In the genomic region with DNA sequence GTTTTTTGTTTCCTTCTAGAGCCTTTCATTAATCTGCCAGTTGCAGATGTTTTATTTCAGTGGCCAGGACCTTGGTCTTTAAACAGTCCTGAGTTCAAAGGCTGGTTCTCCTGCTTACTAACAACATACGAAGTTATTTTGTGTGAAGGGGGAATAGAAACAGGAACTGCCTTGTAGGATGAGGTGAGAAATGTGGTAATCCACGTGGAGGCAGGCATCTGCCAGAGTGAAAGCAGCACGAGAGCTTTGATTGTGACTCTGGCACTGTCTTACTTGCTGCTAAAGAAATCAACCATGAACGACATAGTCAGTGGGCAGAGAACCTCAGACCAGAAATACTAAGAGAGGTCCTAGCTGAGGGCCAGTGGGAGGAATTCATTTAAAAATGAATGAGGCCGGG, we compare ENCODE assay signal across 9 cellular contexts. TPM values are rescaled to one million over a fixed set of nuclear protein-coding genes. Genes with fewer than 3 reads are reported as not detected.
DNase-seq lines count a peak whose midpoint lies in the region; ATAC-seq and TF ChIP-seq lines count a peak whose summit lies in the region.
"Had no signal": no experiment of that assay in that cellular context is flagged by ENCODE, and none has a peak within 500 bp of the region (broad histone marks: within the 10 kb centered on the region; RNA-seq: fewer than 3 reads in every experiment).

No MANE protein-coding gene starts in this region.

- H3K79me2 ChIP-seq in smooth muscle cell (ENCODE audit: low read depth) = no peaks in the 10 kb centered on the region

- H3K4me1 ChIP-seq in spleen (peaks cover 30 to 88% (median 55%) of the 10 kb centered on the region in 6 donors), breast epithelium (no peaks in the 10 kb centered on the region), smooth muscle cell (ENCODE audit: low read depth) (no peaks in the 10 kb centered on the region)
- H3K4me1 ChIP-seq: A549 had no signal

- H3K9me3 ChIP-seq in spleen = no peaks in the 10 kb centered on the region
- no peaks in the 10 kb centered on the region for H3K9me3 ChIP-seq in breast epithelium
- H3K9me3 ChIP-seq in smooth muscle cell (replicated peaks; ENCODE audit: low read depth) = no peaks in the 10 kb centered on the region
- H3K9me3 ChIP-seq: A549 had no signal

- ATAC-seq in HG02884 (IDR thresholded peaks at IDR 0.05; ENCODE audit: unreplicated experiment) = peak; percentile 49
- ATAC-seq: A549 had no signal

- H3K4me2 ChIP-seq in smooth muscle cell = no peak overlapping the region
- H3K4me2 ChIP-seq: A549 had no signal

- TF ChIP-seq CTCF in spleen (IDR thresholded peaks at IDR 0.05 in 8 of 11, conservative IDR thresholded peaks at IDR 0.05 in 3 of 11) (no peak), breast epithelium (IDR thresholded peaks at IDR 0.05) (no peak), smooth muscle cell (IDR thresholded peaks at IDR 0.05; ENCODE audit: borderline replicate concordance, insufficient read depth, poor library complexity, severe bottlenecking) (no peak)

- H3K4me3 ChIP-seq in spleen (no peak overlapping the region), breast epithelium (no peak overlapping the region), smooth muscle cell (no peak overlapping the region)
- H3K4me3 ChIP-seq: A549 had no signal

- H3K36me3 ChIP-seq in spleen (peaks cover 3 to 100% (median 46%) of the 10 kb centered on the region in 6 donors), breast epithelium (no peaks in the 10 kb centered on the region), smooth muscle cell (ENCODE audit: low read depth) (no peaks in the 10 kb centered on the region)

- WGBS in spleen, 5 donors = 35 to 46% (median 41%) methylated on average over 5 of the region's 5 CpGs
- 72% methylated on average over 5 of the region's 5 CpGs for WGBS in smooth muscle cell (ENCODE audit: low lambda C conversion rate)

- DNase-seq in activated CD4-positive, alpha-beta T cell treated with anti-CD3 and anti-CD28 coated beads for 48 hours = peak; percentile 31
- no peak for DNase-seq in activated CD4-positive, alpha-beta T cell treated with anti-CD3 and anti-CD28 coated beads for 4 hours
- DNase-seq in OCI-M1 (lab: John Stamatoyannopoulos, UW) = peak; percentile 20
- DNase-seq in spleen = no peak
- DNase-seq in breast epithelium (ENCODE audit: low spot score in 2 of 2) = no peak
- no peak for DNase-seq in AG08395 (ENCODE audit: low spot score)
- no peak for DNase-seq in smooth muscle cell (lab: John Stamatoyannopoulos, UW; ENCODE audit: unreplicated experiment)

- intact Hi-C loops in spleen (cut with DNase I; ENCODE audit: low total_unique reads) (no loop called here), breast epithelium (cut with DNase I; ENCODE audit: low total_unique reads) (no loop called here)

- H2AFZ ChIP-seq in smooth muscle cell (ENCODE audit: low read depth) = no peak overlapping the region

- TF ChIP-seq POLR2A in spleen (IDR thresholded peaks at IDR 0.05) (no peak), breast epithelium (IDR thresholded peaks at IDR 0.05) (no peak)

- no peaks in the 10 kb centered on the region for H3F3A ChIP-seq in smooth muscle cell (ENCODE audit: low read depth)

- no peaks in the 10 kb centered on the region for H4K20me1 ChIP-seq in smooth muscle cell (ENCODE audit: low read depth)

- peak overlapping the region in 6 of 8 donors; percentile 13 to 90 (median 30) for H3K27ac ChIP-seq in spleen
- H3K27ac ChIP-seq in breast epithelium = no peak overlapping the region
- no peak overlapping the region for H3K27ac ChIP-seq in smooth muscle cell (ENCODE audit: low read depth)
- H3K27ac ChIP-seq: A549 had no signal

- no peaks in the 10 kb centered on the region for H3K27me3 ChIP-seq in spleen (replicated peaks in 1 of 7)
- H3K27me3 ChIP-seq in breast epithelium = no peaks in the 10 kb centered on the region
- no peaks in the 10 kb centered on the region for H3K27me3 ChIP-seq in smooth muscle cell (ENCODE audit: low read depth)

- no peak overlapping the region for H3K9ac ChIP-seq in smooth muscle cell (ENCODE audit: low read depth)

RNA-seq across cellular contexts. Expression of gene TMEM63A, which starts 30.4 kb away (rescaled TPM):
- 100 to 1,000 TPM in 5 of 7 donors, 10 to 100 TPM in 2; 93.9 to 143 (median 122) TPM for total RNA-seq in spleen
- 10 to 100 TPM; 15.0 to 47.4 (median 23.6) TPM for polyA plus RNA-seq in spleen
- 10 to 100 TPM; 69.6 to 88.0 (median 80.6) TPM for total RNA-seq in breast epithelium
- total RNA-seq in smooth muscle cell = 12.0 and 12.3 TPM in 2 replicates
- 10.9 and 17.9 TPM in 2 replicates for polyA plus RNA-seq in smooth muscle cell

RNA-seq across cellular contexts. Expression of gene LEFTY1, which starts 37.1 kb away (rescaled TPM):
- total RNA-seq in spleen = under 1 TPM in 4 of 7 donors, not detected in 3; 0.34 to 0.95 (median 0.48) TPM
- polyA plus RNA-seq in spleen = under 1 TPM; 0.06 to 0.09 (median 0.09) TPM
- total RNA-seq in breast epithelium = under 1 TPM in 1 of 3 donors, not detected in 2; 0.48 TPM
- total RNA-seq in smooth muscle cell = not detected in 2 replicates
- polyA plus RNA-seq in smooth muscle cell = 0.46 TPM in 1 of 2 replicates, not detected in the other

RNA-seq across cellular contexts. Expression of gene EPHX1, which starts 41.9 kb away (rescaled TPM):
- total RNA-seq in spleen (10 to 100 TPM; 30.1 to 92.8 (median 81.4) TPM), breast epithelium (100 to 1,000 TPM in 1 of 3 donors, 10 to 100 TPM in 2; 63.6 to 168 (median 67.3) TPM), smooth muscle cell (9.8 and 16.1 TPM in 2 replicates)
- polyA plus RNA-seq in spleen (10 to 100 TPM in 2 of 3 donors, 1 to 10 TPM in 1; 3.9 to 12.2 (median 10.7) TPM), smooth muscle cell (22.2 and 29.2 TPM in 2 replicates)

Comparison
In these comparisons a context has a peak if more than half of its experiments do, and no peak if none do; other contexts are left out.
1. DNase-seq: peak in activated CD4-positive, alpha-beta T cell treated with anti-CD3 and anti-CD28 coated beads for 48 hours (single experiment) and OCI-M1 (single experiment); none in activated CD4-positive, alpha-beta T cell treated with anti-CD3 and anti-CD28 coated beads for 4 hours (0 of 2), spleen (single experiment), breast epithelium (0 of 2), AG08395 (single experiment) and smooth muscle cell (single experiment).
2. H3K27ac ChIP-seq: peak in spleen (6 of 8); none in breast epithelium (0 of 2) and smooth muscle cell (single experiment).